ENCODE assay signal across 8 cellular contexts in genomic region chr2:207710814-207711740, GRCh38. TPM values are rescaled to one million over a fixed set of nuclear protein-coding genes. Genes with fewer than 3 reads are reported as not detected.
A peak's percentile ranks its signal among the peaks of the same experiment; 100 is the strongest.
DNase-seq lines count a peak whose midpoint lies in the region; ATAC-seq and FAIRE-seq lines count a peak whose summit lies in the region.

Gene CCNYL1, plus strand, starts transcription at chr2:207711640. Its CDS starts 257 bp downstream, at chr2:207711897.

- peak; percentile 96 for ATAC-seq in GM21367 (IDR thresholded peaks at IDR 0.05; ENCODE audit: unreplicated experiment)

- peak; percentile 98 for FAIRE-seq in HTR-8/SVneo (lab: Jason Lieb, UNC)

- in situ Hi-C loops in endometrial microvascular endothelial cells (cut with HindIII; ENCODE audit: inconsistent ontology term, low pct_unique_long_range_greater_than_20kb, low sequenced_read_pairs) = no loop called here

- peak; percentile 99 for DNase-seq in COLO829 (ENCODE audit: low spot score)
- DNase-seq in HTR-8/SVneo (ENCODE audit: insufficient read length, low spot score) = peak; percentile 99
- DNase-seq in NOMO-1 treated with dmso at 0.1 percent for 144 hours (lab: John Stamatoyannopoulos, UW; ENCODE audit: unreplicated experiment) = peak; percentile 98
- DNase-seq in activated CD8-positive, alpha-beta memory T cell treated with anti-CD3 and anti-CD28 coated beads, Interleukin-2, amount 50 U/mL, for 24 hours (ENCODE audit: extremely low read depth) = peak; percentile 94
- peak; percentile 100 for DNase-seq in mesenteric fat pad (ENCODE audit: low spot score)
- DNase-seq in stimulated activated CD8-positive, alpha-beta memory T cell treated with anti-CD3 and anti-CD28 coated beads, Interleukin-15, amount 100 ng/mL, for 24 hours (ENCODE audit: low read depth) = peak; percentile 96

RNA-seq across cellular contexts. Expression of gene CCNYL1, which starts in this region (rescaled TPM):
- total RNA-seq in endometrial microvascular endothelial cells (ENCODE audit: inconsistent ontology term) (25.7 TPM), mesenteric fat pad (24.4 TPM)

Comparison
In these comparisons a context has a peak if more than half of its experiments do, and no peak if none do; other contexts are left out.
1. Peak in every context shown above with its lines: DNase-seq and ATAC-seq.